In genomic region chr3:32166654-32167053, GRCh38 we compare ENCODE assay signal across 24 cellular contexts.
"Had no signal": no experiment of that assay in that cellular context is flagged by ENCODE, and none has a peak within 500 bp of the region (broad histone marks: within the 10 kb centered on the region; RNA-seq: fewer than 3 reads in every experiment).

No MANE protein-coding gene starts in this region.

- H3K9me3 ChIP-seq: MG63, SJSA1 had no signal

- H3K4me3 ChIP-seq: MG63, SJSA1, SK-N-MC had no signal

- H3K4me1 ChIP-seq: SJSA1 had no signal

- FAIRE-seq: HTR-8/SVneo, RCC 7860 had no signal

- H3K27ac ChIP-seq: HL-60, SJSA1, SK-N-MC had no signal

- H3K27me3 ChIP-seq: MG63, SJSA1 had no signal

- DNase-seq: IMR-90, Karpas-422, KG1, MG63, NCI-H1092 treated with DMSO at 0.1 percent for 48 hours, NCI-H1436, NCI-H187, NCI-H2029, NCI-H2081 treated with DMSO at 0.1 percent for 48 hours, NCI-H2171, NCI-H226, NCI-H446, NCI-H510A, NCI-H524 treated with DMSO at 0.1 percent for 48 hours, NCI-H69, NCI-H774, Right ventricle myocardium superior, RPMI8226, SIG-M5 had no signal

- H3K36me3 ChIP-seq: MG63, SJSA1 had no signal
